ENCODE assay signal across 10 cellular contexts in the genomic region with DNA sequence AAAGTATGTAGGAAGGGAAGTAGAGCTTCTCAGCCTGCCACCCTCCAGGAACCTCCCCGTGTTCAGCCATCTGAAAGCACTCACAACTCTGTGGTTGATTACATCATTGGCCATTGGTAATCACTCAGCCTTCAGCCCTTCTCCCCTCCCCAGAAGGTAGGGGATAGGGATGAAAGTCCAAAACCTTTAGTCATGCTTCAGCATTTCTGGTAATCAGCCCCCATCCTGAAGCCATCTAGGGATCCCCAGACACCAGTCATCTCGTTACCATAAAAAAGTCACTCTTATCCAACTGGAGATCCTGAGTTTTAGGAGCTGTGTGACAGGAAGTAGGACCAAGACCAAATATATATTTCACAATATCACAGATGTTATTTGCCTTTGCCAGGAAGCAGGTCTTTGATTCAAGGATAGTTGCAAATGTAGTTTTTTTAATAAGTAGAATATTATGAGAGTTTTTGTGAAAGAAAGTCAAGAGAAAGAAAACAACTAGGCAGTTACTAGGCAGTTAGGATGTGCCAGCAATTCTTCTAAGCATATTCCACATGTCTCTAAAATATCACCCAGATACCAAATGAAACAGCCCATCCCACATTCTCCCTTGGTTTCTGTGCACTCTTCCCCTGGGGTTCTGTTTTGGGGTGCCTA.
A peak's percentile ranks its signal among the peaks of the same experiment; 100 is the strongest.
DNase-seq lines count a peak whose midpoint lies in the region; ATAC-seq and TF ChIP-seq lines count a peak whose summit lies in the region.
"Had no signal": no experiment of that assay in that cellular context is flagged by ENCODE, and none has a peak within 500 bp of the region (broad histone marks: within the 10 kb centered on the region; RNA-seq: fewer than 3 reads in every experiment).

No MANE protein-coding gene starts in this region.

- CTCF ChIA-PET in activated CD4-positive, alpha-beta memory T cell treated with anti-CD3 and anti-CD28 coated beads for 36 hours (lab: Charles Lee) = no interaction called here
- CTCF ChIA-PET in activated CD8-positive, alpha-beta memory T cell treated with anti-CD3 and anti-CD28 coated beads, Interleukin-2, amount 10 ng/mL, durations not matched to agents 7 days and 5 days (lab: Charles Lee) = no interaction called here

- H3K36me3 Mint-ChIP-seq in activated CD4-positive, alpha-beta memory T cell treated with anti-CD3 and anti-CD28 coated beads for 36 hours = no peaks in the 10 kb centered on the region
- no peaks in the 10 kb centered on the region for H3K36me3 Mint-ChIP-seq in activated CD8-positive, alpha-beta memory T cell treated with anti-CD3 and anti-CD28 coated beads, Interleukin-2, amount 10 ng/mL, durations not matched to agents 7 days and 5 days

- no peak overlapping the region for H3K4me3 Mint-ChIP-seq in activated CD4-positive, alpha-beta memory T cell treated with anti-CD3 and anti-CD28 coated beads for 36 hours
- H3K4me3 Mint-ChIP-seq in activated CD8-positive, alpha-beta memory T cell treated with anti-CD3 and anti-CD28 coated beads, Interleukin-2, amount 10 ng/mL, durations not matched to agents 7 days and 5 days = no peak overlapping the region

- ATAC-seq in Right ventricle myocardium superior (ENCODE audit: poor library complexity) = peak; percentile 83
- no peak for ATAC-seq in activated CD8-positive, alpha-beta memory T cell treated with anti-CD3 and anti-CD28 coated beads, Interleukin-2, amount 10 ng/mL, durations not matched to agents 7 days and 5 days

- POLR2A ChIA-PET in activated CD4-positive, alpha-beta memory T cell treated with anti-CD3 and anti-CD28 coated beads for 36 hours (lab: Charles Lee) = no interaction called here

- no peak for DNase-seq in Right ventricle myocardium superior
- no peak for DNase-seq in right atrium auricular region (ENCODE audit: low spot score)
- DNase-seq in NCI-H226 = peak; percentile 70
- DNase-seq in epithelial cell of proximal tubule (ENCODE audit: low read depth) = peak; percentile 95
- no peak for DNase-seq in HAP-1 (ENCODE audit: low spot score in 2 of 2)
- no peak for DNase-seq in activated CD4-positive, alpha-beta memory T cell treated with anti-CD3 and anti-CD28 coated beads for 36 hours
- no peak for DNase-seq in NCI-H82 (lab: John Stamatoyannopoulos, UW)
- DNase-seq in activated CD8-positive, alpha-beta memory T cell treated with anti-CD3 and anti-CD28 coated beads, Interleukin-2, amount 10 ng/mL, durations not matched to agents 7 days and 5 days = no peak
- DNase-seq: cortex of kidney, NCI-H510A had no signal

- TF ChIP-seq CTCF in right atrium auricular region (IDR thresholded peaks at IDR 0.05) = no peak
- TF ChIP-seq CTCF in epithelial cell of proximal tubule (conservative IDR thresholded peaks at IDR 0.05; ENCODE audit: low read depth, low read length) = no peak

- H3K36me3 ChIP-seq in right atrium auricular region (no peaks in the 10 kb centered on the region), HAP-1 (replicated peaks) (no peaks in the 10 kb centered on the region)

- H3K9me3 Mint-ChIP-seq in activated CD4-positive, alpha-beta memory T cell treated with anti-CD3 and anti-CD28 coated beads for 36 hours = no peaks in the 10 kb centered on the region
- no peaks in the 10 kb centered on the region for H3K9me3 Mint-ChIP-seq in activated CD8-positive, alpha-beta memory T cell treated with anti-CD3 and anti-CD28 coated beads, Interleukin-2, amount 10 ng/mL, durations not matched to agents 7 days and 5 days (ENCODE audit: low read depth)

- no peak overlapping the region for H3K27ac ChIP-seq in right atrium auricular region

- H3K27ac Mint-ChIP-seq in activated CD4-positive, alpha-beta memory T cell treated with anti-CD3 and anti-CD28 coated beads for 36 hours = no peak overlapping the region
- no peak overlapping the region for H3K27ac Mint-ChIP-seq in activated CD8-positive, alpha-beta memory T cell treated with anti-CD3 and anti-CD28 coated beads, Interleukin-2, amount 10 ng/mL, durations not matched to agents 7 days and 5 days

- H3K4me1 ChIP-seq in right atrium auricular region = no peaks in the 10 kb centered on the region
- H3K4me1 ChIP-seq in HAP-1 = no peaks in the 10 kb centered on the region

- H3K9me3 ChIP-seq in right atrium auricular region = no peaks in the 10 kb centered on the region
- no peaks in the 10 kb centered on the region for H3K9me3 ChIP-seq in HAP-1

- intact Hi-C loops in Right ventricle myocardium superior (cut with DNase I) = no loop called here
- intact Hi-C loops in activated CD4-positive, alpha-beta memory T cell treated with anti-CD3 and anti-CD28 coated beads for 36 hours (cut with micrococcal nuclease) = no loop called here

- H3K27me3 ChIP-seq in right atrium auricular region (no peaks in the 10 kb centered on the region), HAP-1 (ENCODE audit: low read depth) (no peaks in the 10 kb centered on the region)

- H3K4me3 ChIP-seq in right atrium auricular region (no peak overlapping the region), epithelial cell of proximal tubule (ENCODE audit: low read depth, low read length) (no peak overlapping the region), HAP-1 (no peak overlapping the region)

- H3K4me1 Mint-ChIP-seq in activated CD4-positive, alpha-beta memory T cell treated with anti-CD3 and anti-CD28 coated beads for 36 hours (ENCODE audit: low read depth) = no peaks in the 10 kb centered on the region
- no peaks in the 10 kb centered on the region for H3K4me1 Mint-ChIP-seq in activated CD8-positive, alpha-beta memory T cell treated with anti-CD3 and anti-CD28 coated beads, Interleukin-2, amount 10 ng/mL, durations not matched to agents 7 days and 5 days

- in situ Hi-C loops in HAP-1 (cut with MboI; ENCODE audit: low sequenced_read_pairs) = no loop called here

- H3K27me3 Mint-ChIP-seq in activated CD4-positive, alpha-beta memory T cell treated with anti-CD3 and anti-CD28 coated beads for 36 hours = peaks cover 2% of the 10 kb centered on the region
- no peaks in the 10 kb centered on the region for H3K27me3 Mint-ChIP-seq in activated CD8-positive, alpha-beta memory T cell treated with anti-CD3 and anti-CD28 coated beads, Interleukin-2, amount 10 ng/mL, durations not matched to agents 7 days and 5 days

Comparison
In these comparisons a context has a peak if more than half of its experiments do, and no peak if none do; other contexts are left out.
1. DNase-seq: peak in NCI-H226 (single experiment) and epithelial cell of proximal tubule (single experiment); none in Right ventricle myocardium superior (single experiment), right atrium auricular region (single experiment), HAP-1 (0 of 2), activated CD4-positive, alpha-beta memory T cell treated with anti-CD3 and anti-CD28 coated beads for 36 hours (single experiment), NCI-H82 (single experiment) and activated CD8-positive, alpha-beta memory T cell treated with anti-CD3 and anti-CD28 coated beads, Interleukin-2, amount 10 ng/mL, durations not matched to agents 7 days and 5 days (single experiment).